In genomic region chr11:65500262-65501004, GRCh38 we compare ENCODE assay signal across 1 cellular context.
TF ChIP-seq lines count a peak whose summit lies in the region.

No MANE protein-coding gene starts in this region.

TF ChIP-seq in K562, 482 proteins besides CTCF, POLR2A, EP300 and RAD21 (continued from another document and continues in another):
- TF ChIP-seq ZHX1 (conservative IDR thresholded peaks at IDR 0.05; ENCODE audit: low read length) (0 out of 2 replicates have a peak, but pooled peaks have one; percentile 64), NBN (IDR thresholded peaks at IDR 0.05; ENCODE audit: low read depth) (peak; percentile 47; the same call in 1 of the 2 replicates), ZNF436 (CRISPR knock-in tag; IDR thresholded peaks at IDR 0.05) (peak; percentile 69; the same call in 1 of the 2 replicates), E2F4 (CRISPR knock-in tag; IDR thresholded peaks at IDR 0.05; ENCODE audit: low read depth) (peak; percentile 28; the same call in 1 of the 2 replicates), XRCC4 (IDR thresholded peaks at IDR 0.05; ENCODE audit: extremely low read depth, insufficient read depth, insufficient read length) (no peak), STAT5B (CRISPR knock-in tag; IDR thresholded peaks at IDR 0.05) (no peak), RAD51 (IDR thresholded peaks at IDR 0.05; ENCODE audit: borderline replicate concordance, low read depth) (no peak), ZNF592 (IDR thresholded peaks at IDR 0.05) (no peak), ELF2 (CRISPR knock-in tag; IDR thresholded peaks at IDR 0.05) (no peak), HMG20B (CRISPR knock-in tag; IDR thresholded peaks at IDR 0.05) (no peak), ZBED1 (IDR thresholded peaks at IDR 0.05) (peak; percentile 96), ZC3H4 (CRISPR knock-in tag; IDR thresholded peaks at IDR 0.05; ENCODE audit: borderline replicate concordance) (peak; percentile 95), HOXB6 (CRISPR knock-in tag; IDR thresholded peaks at IDR 0.05; ENCODE audit: borderline replicate concordance) (no peak), ZBTB7A (IDR thresholded peaks at IDR 0.05; ENCODE audit: borderline replicate concordance, control insufficient read depth, low read depth, low read length) (no peak), ZZZ3 (IDR thresholded peaks at IDR 0.05) (no peak), EZH2 (IDR thresholded peaks at IDR 0.05; ENCODE audit: borderline replicate concordance, low read depth, low read length) (no peak), POLR3A (IDR thresholded peaks at IDR 0.05; ENCODE audit: borderline replicate concordance, extremely low read depth, insufficient read depth, insufficient read length) (no peak), ZNF143 (CRISPR knock-in tag; IDR thresholded peaks at IDR 0.05) (no peak), ZFP36 (IDR thresholded peaks at IDR 0.05; ENCODE audit: low read depth, low read length, partially characterized antibody) (no peak), ZNF41 (CRISPR knock-in tag; conservative IDR thresholded peaks at IDR 0.05) (peak; percentile 68), ZBTB17 (CRISPR knock-in tag; IDR thresholded peaks at IDR 0.05) (0 out of 2 replicates have a peak, but pooled peaks have one; percentile 62), ZNF217 (CRISPR knock-in tag; IDR thresholded peaks at IDR 0.05) (no peak), MYC (IDR thresholded peaks at IDR 0.05; ENCODE audit: low read depth, low read length) (no peak), MYC (CRISPR knock-in tag; IDR thresholded peaks at IDR 0.05; ENCODE audit: borderline replicate concordance, low read depth) (0 out of 2 replicates have a peak, but pooled peaks have one; percentile 21), GABPA (tag; conservative IDR thresholded peaks at IDR 0.05; ENCODE audit: low read depth) (no peak), HNRNPK (IDR thresholded peaks at IDR 0.05; ENCODE audit: low read depth, low read length, poor library complexity, severe bottlenecking) (no peak), KAT7 (CRISPR knock-in tag; IDR thresholded peaks at IDR 0.05; ENCODE audit: borderline replicate concordance) (peak; percentile 69; the same call in 1 of the 2 replicates), LEF1 (IDR thresholded peaks at IDR 0.05) (no peak), HDAC2 (IDR thresholded peaks at IDR 0.05) (no peak), NFE2 (IDR thresholded peaks at IDR 0.05; ENCODE audit: low read depth) (no peak), TSHZ1 (CRISPR knock-in tag; IDR thresholded peaks at IDR 0.05) (no peak), BACH1 (tag; IDR thresholded peaks at IDR 0.05) (no peak), RBM34 (IDR thresholded peaks at IDR 0.05; ENCODE audit: borderline replicate concordance, insufficient read depth, low read length) (no peak), ZNF212 (CRISPR knock-in tag; IDR thresholded peaks at IDR 0.05) (peak; percentile 72)
- TF ChIP-seq, protein P1, sequence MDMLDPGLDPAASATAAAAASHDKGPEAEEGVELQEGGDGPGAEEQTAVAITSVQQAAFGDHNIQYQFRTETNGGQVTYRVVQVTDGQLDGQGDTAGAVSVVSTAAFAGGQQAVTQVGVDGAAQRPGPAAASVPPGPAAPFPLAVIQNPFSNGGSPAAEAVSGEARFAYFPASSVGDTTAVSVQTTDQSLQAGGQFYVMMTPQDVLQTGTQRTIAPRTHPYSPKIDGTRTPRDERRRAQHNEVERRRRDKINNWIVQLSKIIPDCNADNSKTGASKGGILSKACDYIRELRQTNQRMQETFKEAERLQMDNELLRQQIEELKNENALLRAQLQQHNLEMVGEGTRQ (CRISPR knock-in tag; IDR thresholded peaks at IDR 0.05): no peak
- TF ChIP-seq, protein P2, sequence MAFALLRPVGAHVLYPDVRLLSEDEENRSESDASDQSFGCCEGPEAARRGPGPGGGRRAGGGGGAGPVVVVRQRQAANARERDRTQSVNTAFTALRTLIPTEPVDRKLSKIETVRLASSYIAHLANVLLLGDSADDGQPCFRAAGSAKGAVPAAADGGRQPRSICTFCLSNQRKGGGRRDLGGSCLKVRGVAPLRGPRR (CRISPR knock-in tag; IDR thresholded peaks at IDR 0.05): no peak
- TF ChIP-seq, protein P3, sequence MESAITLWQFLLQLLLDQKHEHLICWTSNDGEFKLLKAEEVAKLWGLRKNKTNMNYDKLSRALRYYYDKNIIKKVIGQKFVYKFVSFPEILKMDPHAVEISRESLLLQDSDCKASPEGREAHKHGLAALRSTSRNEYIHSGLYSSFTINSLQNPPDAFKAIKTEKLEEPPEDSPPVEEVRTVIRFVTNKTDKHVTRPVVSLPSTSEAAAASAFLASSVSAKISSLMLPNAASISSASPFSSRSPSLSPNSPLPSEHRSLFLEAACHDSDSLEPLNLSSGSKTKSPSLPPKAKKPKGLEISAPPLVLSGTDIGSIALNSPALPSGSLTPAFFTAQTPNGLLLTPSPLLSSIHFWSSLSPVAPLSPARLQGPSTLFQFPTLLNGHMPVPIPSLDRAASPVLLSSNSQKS (CRISPR knock-in tag; IDR thresholded peaks at IDR 0.05): 0 out of 2 replicates have a peak, but pooled peaks have one; percentile 17
- TF ChIP-seq, protein P4, sequence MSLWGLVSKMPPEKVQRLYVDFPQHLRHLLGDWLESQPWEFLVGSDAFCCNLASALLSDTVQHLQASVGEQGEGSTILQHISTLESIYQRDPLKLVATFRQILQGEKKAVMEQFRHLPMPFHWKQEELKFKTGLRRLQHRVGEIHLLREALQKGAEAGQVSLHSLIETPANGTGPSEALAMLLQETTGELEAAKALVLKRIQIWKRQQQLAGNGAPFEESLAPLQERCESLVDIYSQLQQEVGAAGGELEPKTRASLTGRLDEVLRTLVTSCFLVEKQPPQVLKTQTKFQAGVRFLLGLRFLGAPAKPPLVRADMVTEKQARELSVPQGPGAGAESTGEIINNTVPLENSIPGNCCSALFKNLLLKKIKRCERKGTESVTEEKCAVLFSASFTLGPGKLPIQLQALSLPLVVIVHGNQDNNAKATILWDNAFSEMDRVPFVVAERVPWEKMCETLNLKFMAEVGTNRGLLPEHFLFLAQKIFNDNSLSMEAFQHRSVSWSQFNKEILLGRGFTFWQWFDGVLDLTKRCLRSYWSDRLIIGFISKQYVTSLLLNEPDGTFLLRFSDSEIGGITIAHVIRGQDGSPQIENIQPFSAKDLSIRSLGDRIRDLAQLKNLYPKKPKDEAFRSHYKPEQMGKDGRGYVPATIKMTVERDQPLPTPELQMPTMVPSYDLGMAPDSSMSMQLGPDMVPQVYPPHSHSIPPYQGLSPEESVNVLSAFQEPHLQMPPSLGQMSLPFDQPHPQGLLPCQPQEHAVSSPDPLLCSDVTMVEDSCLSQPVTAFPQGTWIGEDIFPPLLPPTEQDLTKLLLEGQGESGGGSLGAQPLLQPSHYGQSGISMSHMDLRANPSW (CRISPR knock-in tag; IDR thresholded peaks at IDR 0.05): no peak
- TF ChIP-seq, protein P5, sequence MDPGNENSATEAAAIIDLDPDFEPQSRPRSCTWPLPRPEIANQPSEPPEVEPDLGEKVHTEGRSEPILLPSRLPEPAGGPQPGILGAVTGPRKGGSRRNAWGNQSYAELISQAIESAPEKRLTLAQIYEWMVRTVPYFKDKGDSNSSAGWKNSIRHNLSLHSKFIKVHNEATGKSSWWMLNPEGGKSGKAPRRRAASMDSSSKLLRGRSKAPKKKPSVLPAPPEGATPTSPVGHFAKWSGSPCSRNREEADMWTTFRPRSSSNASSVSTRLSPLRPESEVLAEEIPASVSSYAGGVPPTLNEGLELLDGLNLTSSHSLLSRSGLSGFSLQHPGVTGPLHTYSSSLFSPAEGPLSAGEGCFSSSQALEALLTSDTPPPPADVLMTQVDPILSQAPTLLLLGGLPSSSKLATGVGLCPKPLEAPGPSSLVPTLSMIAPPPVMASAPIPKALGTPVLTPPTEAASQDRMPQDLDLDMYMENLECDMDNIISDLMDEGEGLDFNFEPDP (CRISPR knock-in tag; IDR thresholded peaks at IDR 0.05): 0 out of 2 replicates have a peak, but pooled peaks have one; percentile 59
- TF ChIP-seq, protein P6, sequence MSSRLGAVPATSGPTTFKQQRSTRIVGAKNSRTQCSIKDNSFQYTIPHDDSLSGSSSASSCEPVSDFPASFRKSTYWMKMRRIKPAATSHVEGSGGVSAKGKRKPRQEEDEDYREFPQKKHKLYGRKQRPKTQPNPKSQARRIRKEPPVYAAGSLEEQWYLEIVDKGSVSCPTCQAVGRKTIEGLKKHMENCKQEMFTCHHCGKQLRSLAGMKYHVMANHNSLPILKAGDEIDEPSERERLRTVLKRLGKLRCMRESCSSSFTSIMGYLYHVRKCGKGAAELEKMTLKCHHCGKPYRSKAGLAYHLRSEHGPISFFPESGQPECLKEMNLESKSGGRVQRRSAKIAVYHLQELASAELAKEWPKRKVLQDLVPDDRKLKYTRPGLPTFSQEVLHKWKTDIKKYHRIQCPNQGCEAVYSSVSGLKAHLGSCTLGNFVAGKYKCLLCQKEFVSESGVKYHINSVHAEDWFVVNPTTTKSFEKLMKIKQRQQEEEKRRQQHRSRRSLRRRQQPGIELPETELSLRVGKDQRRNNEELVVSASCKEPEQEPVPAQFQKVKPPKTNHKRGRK (tag; IDR thresholded peaks at IDR 0.05): no peak; the same call in 1 of the 2 replicates
